Comparison of ENCODE assay signal across 10 cellular contexts in genomic region chr4:1043658-1044468, GRCh38. TPM values are rescaled to one million over a fixed set of nuclear protein-coding genes. Genes with fewer than 3 reads are reported as not detected.
DNase-seq lines count a peak whose midpoint lies in the region; ATAC-seq and TF ChIP-seq lines count a peak whose summit lies in the region.
"Had no signal": no experiment of that assay in that cellular context is flagged by ENCODE, and none has a peak within 500 bp of the region (broad histone marks: within the 10 kb centered on the region; RNA-seq: fewer than 3 reads in every experiment).

No MANE protein-coding gene starts in this region.

- H3K4me1 ChIP-seq in aorta (ENCODE audit: control insufficient read depth in 1 of 2, insufficient read depth in 2 of 2, low read length in 2 of 2) = no peaks in the 10 kb centered on the region

- 4 to 5% methylated on average over 34 to 35 of the region's 35 CpGs for whole genome bisulfite sequencing in aorta, 2 donors

- CTCF ChIA-PET in activated CD4-positive, alpha-beta memory T cell treated with anti-CD3 and anti-CD28 coated beads for 36 hours (lab: Charles Lee) = no interaction called here
- CTCF ChIA-PET in activated CD4-positive, alpha-beta memory T cell treated with anti-CD3 and anti-CD28 coated beads, Interleukin-2, amount 10 ng/mL, durations not matched to agents 7 days and 5 days (lab: Charles Lee) = no interaction called here

- H3K36me3 ChIP-seq in aorta (ENCODE audit: control insufficient read depth in 1 of 2, insufficient read depth in 2 of 2, low read length in 1 of 2) = no peaks in the 10 kb centered on the region

- ATAC-seq in aorta (ENCODE audit: low FRiP score) (peak; percentile 88), HG02798 (IDR thresholded peaks at IDR 0.05; ENCODE audit: poor library complexity, unreplicated experiment) (no peak)

- intact Hi-C loops in activated CD4-positive, alpha-beta memory T cell treated with anti-CD3 and anti-CD28 coated beads for 36 hours (cut with micrococcal nuclease) = no loop called here
- intact Hi-C loops in aorta (cut with DNase I) = loop anchor here in 1 of 2 donors (10.0 kb wide), 1 partner anchor 671 kb away; the partner anchor contains the start of gene SLBP

- peak; percentile 65 for DNase-seq in activated CD4-positive, alpha-beta memory T cell treated with anti-CD3 and anti-CD28 coated beads for 36 hours
- no peak for DNase-seq in activated CD4-positive, alpha-beta memory T cell treated with anti-CD3 and anti-CD28 coated beads, Interleukin-2, amount 10 ng/mL, durations not matched to agents 7 days and 5 days
- DNase-seq in T1000 (lab: John Stamatoyannopoulos, UW) (peak; percentile 96), fibroblast of the aortic adventitia (ENCODE audit: low read depth) (peak; percentile 99), non-pigmented ciliary epithelial cell (ENCODE audit: low read depth) (peak; percentile 98), aorta (peak; percentile 98 to 99)
- no peak for DNase-seq in stimulated activated naive CD4-positive, alpha-beta T cell (lab: John Stamatoyannopoulos, UW)

- peak overlapping the region; percentile 69 to 82 for H3K27ac ChIP-seq in aorta (ENCODE audit: low read depth in 1 of 2, low read length in 2 of 2)

- H3K4me1 Mint-ChIP-seq in activated CD4-positive, alpha-beta memory T cell treated with anti-CD3 and anti-CD28 coated beads for 36 hours (ENCODE audit: low read depth) = peaks cover 5% of the 10 kb centered on the region
- H3K4me1 Mint-ChIP-seq in activated CD4-positive, alpha-beta memory T cell treated with anti-CD3 and anti-CD28 coated beads, Interleukin-2, amount 10 ng/mL, durations not matched to agents 7 days and 5 days = no peaks in the 10 kb centered on the region

- H3K27ac Mint-ChIP-seq in activated CD4-positive, alpha-beta memory T cell treated with anti-CD3 and anti-CD28 coated beads for 36 hours = no peak overlapping the region
- H3K27ac Mint-ChIP-seq in activated CD4-positive, alpha-beta memory T cell treated with anti-CD3 and anti-CD28 coated beads, Interleukin-2, amount 10 ng/mL, durations not matched to agents 7 days and 5 days = no peak overlapping the region
- H3K27ac Mint-ChIP-seq: CD4-positive, alpha-beta memory T cell had no signal

- H3K4me3 Mint-ChIP-seq in activated CD4-positive, alpha-beta memory T cell treated with anti-CD3 and anti-CD28 coated beads for 36 hours = no peak overlapping the region
- no peak overlapping the region for H3K4me3 Mint-ChIP-seq in activated CD4-positive, alpha-beta memory T cell treated with anti-CD3 and anti-CD28 coated beads, Interleukin-2, amount 10 ng/mL, durations not matched to agents 7 days and 5 days
- H3K4me3 Mint-ChIP-seq: CD4-positive, alpha-beta memory T cell; stimulated activated naive CD8-positive, alpha-beta T cell treated with anti-CD3 and anti-CD28 coated beads, Interleukin-15, Interleukin-2, amounts not matched to agents 100 ng/mL and 50 ng/mL, for 24 hours had no signal

- no peaks in the 10 kb centered on the region for H3K36me3 Mint-ChIP-seq in activated CD4-positive, alpha-beta memory T cell treated with anti-CD3 and anti-CD28 coated beads for 36 hours
- no peaks in the 10 kb centered on the region for H3K36me3 Mint-ChIP-seq in activated CD4-positive, alpha-beta memory T cell treated with anti-CD3 and anti-CD28 coated beads, Interleukin-2, amount 10 ng/mL, durations not matched to agents 7 days and 5 days (ENCODE audit: low read depth)

- H3K9me3 Mint-ChIP-seq in activated CD4-positive, alpha-beta memory T cell treated with anti-CD3 and anti-CD28 coated beads for 36 hours = no peaks in the 10 kb centered on the region
- H3K9me3 Mint-ChIP-seq in activated CD4-positive, alpha-beta memory T cell treated with anti-CD3 and anti-CD28 coated beads, Interleukin-2, amount 10 ng/mL, durations not matched to agents 7 days and 5 days = peaks cover 3% of the 10 kb centered on the region
- H3K9me3 Mint-ChIP-seq: CD4-positive, alpha-beta memory T cell; stimulated activated naive CD8-positive, alpha-beta T cell treated with anti-CD3 and anti-CD28 coated beads, Interleukin-15, Interleukin-2, amounts not matched to agents 100 ng/mL and 50 ng/mL, for 24 hours had no signal

- POLR2A ChIA-PET in activated CD4-positive, alpha-beta memory T cell treated with anti-CD3 and anti-CD28 coated beads for 36 hours (lab: Charles Lee) = no interaction called here
- POLR2A ChIA-PET in activated CD4-positive, alpha-beta memory T cell treated with anti-CD3 and anti-CD28 coated beads, Interleukin-2, amount 10 ng/mL, durations not matched to agents 7 days and 5 days (lab: Charles Lee) = no interaction called here

- H3K4me3 ChIP-seq in fibroblast of the aortic adventitia (ENCODE audit: low read depth, low read length) (peak overlapping the region; percentile 35), aorta (ENCODE audit: low read length in 2 of 2) (no peak overlapping the region)

- H3K27me3 ChIP-seq in aorta (ENCODE audit: control insufficient read depth in 1 of 2, insufficient read depth in 2 of 2, low read length in 1 of 2) = no peaks in the 10 kb centered on the region

- TF ChIP-seq CTCF in fibroblast of the aortic adventitia (IDR thresholded peaks at IDR 0.05; ENCODE audit: insufficient read depth, low read length) = no peak

- peaks cover 27% of the 10 kb centered on the region for H3K27me3 Mint-ChIP-seq in activated CD4-positive, alpha-beta memory T cell treated with anti-CD3 and anti-CD28 coated beads for 36 hours
- peaks cover 2% of the 10 kb centered on the region for H3K27me3 Mint-ChIP-seq in activated CD4-positive, alpha-beta memory T cell treated with anti-CD3 and anti-CD28 coated beads, Interleukin-2, amount 10 ng/mL, durations not matched to agents 7 days and 5 days

- H3K9me3 ChIP-seq in aorta (ENCODE audit: control insufficient read depth, low read length) = no peaks in the 10 kb centered on the region

RNA-seq across cellular contexts. Expression of gene FGFRL1, which starts 32.4 kb away (rescaled TPM):
- total RNA-seq in activated CD4-positive, alpha-beta memory T cell treated with anti-CD3 and anti-CD28 coated beads for 36 hours = 10 to 100 TPM; 12.2 to 15.1 TPM
- 1 to 10 TPM; 7.1 to 8.9 TPM for total RNA-seq in activated CD4-positive, alpha-beta memory T cell treated with anti-CD3 and anti-CD28 coated beads, Interleukin-2, amount 10 ng/mL, durations not matched to agents 7 days and 5 days
- 14.1 and 27.4 TPM in 2 replicates for total RNA-seq in fibroblast of the aortic adventitia (ENCODE audit: low replicate concordance)
- total RNA-seq in aorta = 10 to 100 TPM; 28.9 to 32.9 TPM
- 10 to 100 TPM in 1 of 2 donors, 1 to 10 TPM in 1; 6.9 to 19.5 TPM for polyA plus RNA-seq in aorta

RNA-seq across cellular contexts. Expression of gene SLC26A1, which starts 50.7 kb away (rescaled TPM):
- not detected for total RNA-seq in activated CD4-positive, alpha-beta memory T cell treated with anti-CD3 and anti-CD28 coated beads for 36 hours
- total RNA-seq in activated CD4-positive, alpha-beta memory T cell treated with anti-CD3 and anti-CD28 coated beads, Interleukin-2, amount 10 ng/mL, durations not matched to agents 7 days and 5 days = under 1 TPM in 1 of 2 experiments, not detected in 1; 0.20 TPM
- total RNA-seq in fibroblast of the aortic adventitia (ENCODE audit: low replicate concordance) (0.27 TPM in 1 of 2 replicates, not detected in the other), aorta (under 1 TPM in 1 of 2 donors, not detected in 1; 0.45 TPM)
- under 1 TPM; 0.38 to 0.87 TPM for polyA plus RNA-seq in aorta

RNA-seq across cellular contexts. Expression of gene IDUA, which starts 57.0 kb away (rescaled TPM):
- 10 to 100 TPM in 1 of 2 experiments, 1 to 10 TPM in 1; 9.0 to 10.1 TPM for total RNA-seq in activated CD4-positive, alpha-beta memory T cell treated with anti-CD3 and anti-CD28 coated beads for 36 hours
- 10 to 100 TPM; 18.8 to 19.0 TPM for total RNA-seq in activated CD4-positive, alpha-beta memory T cell treated with anti-CD3 and anti-CD28 coated beads, Interleukin-2, amount 10 ng/mL, durations not matched to agents 7 days and 5 days
- total RNA-seq in fibroblast of the aortic adventitia (ENCODE audit: low replicate concordance) = 20.3 and 21.7 TPM in 2 replicates
- 10 to 100 TPM; 27.5 to 44.2 TPM for total RNA-seq in aorta
- 10 to 100 TPM in 1 of 2 donors, 1 to 10 TPM in 1; 5.9 to 42.5 TPM for polyA plus RNA-seq in aorta

Comparison
In these comparisons a context has a peak if more than half of its experiments do, and no peak if none do; other contexts are left out.
1. DNase-seq: peak in activated CD4-positive, alpha-beta memory T cell treated with anti-CD3 and anti-CD28 coated beads for 36 hours (single experiment), T1000 (single experiment), fibroblast of the aortic adventitia (single experiment), non-pigmented ciliary epithelial cell (single experiment) and aorta (2 of 2); none in activated CD4-positive, alpha-beta memory T cell treated with anti-CD3 and anti-CD28 coated beads, Interleukin-2, amount 10 ng/mL, durations not matched to agents 7 days and 5 days (single experiment) and stimulated activated naive CD4-positive, alpha-beta T cell (0 of 6).